ENCODE assay signal across 26 cellular contexts in the genomic region with DNA sequence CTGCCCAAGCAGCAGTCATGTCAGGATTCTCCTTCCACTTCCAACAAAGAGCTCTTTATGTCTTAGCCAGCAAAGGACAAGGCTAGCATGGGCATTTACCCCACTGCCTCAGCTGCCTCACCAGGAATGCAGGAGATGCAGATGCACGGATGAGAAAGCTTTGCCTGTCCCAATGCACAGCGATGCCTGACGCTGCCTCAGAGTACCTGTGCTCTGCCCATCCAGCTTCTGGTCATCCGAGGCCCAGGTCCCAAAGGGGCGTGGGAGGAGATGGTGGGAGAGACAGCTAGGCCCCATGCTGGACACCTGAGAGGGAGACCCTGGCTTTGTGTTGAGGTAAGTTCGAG. TPM values are rescaled to one million over a fixed set of nuclear protein-coding genes. Genes with fewer than 3 reads are reported as not detected.
DNase-seq lines count a peak whose midpoint lies in the region; ATAC-seq and TF ChIP-seq lines count a peak whose summit lies in the region.
"Had no signal": no experiment of that assay in that cellular context is flagged by ENCODE, and none has a peak within 500 bp of the region (broad histone marks: within the 10 kb centered on the region; RNA-seq: fewer than 3 reads in every experiment).

No MANE protein-coding gene starts in this region.

- no peak overlapping the region for H3K27ac Mint-ChIP-seq in osteocyte (ENCODE audit: unreplicated experiment)
- H3K27ac Mint-ChIP-seq in type B pancreatic cell = no peak overlapping the region
- H3K27ac Mint-ChIP-seq: activated CD4-positive, alpha-beta memory T cell treated with anti-CD3 and anti-CD28 coated beads, Interleukin-2, amount 10 ng/mL, durations not matched to agents 7 days and 5 days; activated naive CD4-positive, alpha-beta T cell treated with anti-CD3 and anti-CD28 coated beads, Interleukin-2, amount 50 U/mL, for 24 hours; CD8-positive, alpha-beta memory T cell; naive thymus-derived CD8-positive, alpha-beta T cell; stimulated activated naive B cell treated with anti-CD40 and anti-IgM and Interleukin-4, amounts not matched to agents 10 μg/mL and 1 μg/mL and 100 μg/mL, for 72 hours had no signal

- H3K9me3 Mint-ChIP-seq in osteocyte (ENCODE audit: unreplicated experiment) = no peaks in the 10 kb centered on the region
- peaks cover 5% of the 10 kb centered on the region for H3K9me3 Mint-ChIP-seq in type B pancreatic cell
- H3K9me3 Mint-ChIP-seq: activated CD4-positive, alpha-beta memory T cell treated with anti-CD3 and anti-CD28 coated beads, Interleukin-2, amount 10 ng/mL, durations not matched to agents 7 days and 5 days; activated naive CD4-positive, alpha-beta T cell treated with anti-CD3 and anti-CD28 coated beads, Interleukin-2, amount 50 U/mL, for 24 hours; CD8-positive, alpha-beta memory T cell; naive thymus-derived CD8-positive, alpha-beta T cell; stimulated activated naive B cell treated with anti-CD40 and anti-IgM and Interleukin-4, amounts not matched to agents 10 μg/mL and 1 μg/mL and 100 μg/mL, for 72 hours had no signal

- no peak for ATAC-seq in sciatic nerve
- ATAC-seq: activated CD4-positive, CD25-positive, alpha-beta regulatory T cell treated with anti-CD3 and anti-CD28 coated beads, Interleukin-2, amount 50 U/mL, for 24 hours; gastrocnemius medialis; naive thymus-derived CD8-positive, alpha-beta T cell; stimulated activated naive B cell treated with anti-CD40 and anti-IgM and Interleukin-4, amounts not matched to agents 10 μg/mL and 1 μg/mL and 100 μg/mL, for 72 hours had no signal

- TF ChIP-seq CTCF in osteocyte (IDR thresholded peaks at IDR 0.05) = no peak
- TF ChIP-seq CTCF in type B pancreatic cell (conservative IDR thresholded peaks at IDR 0.05) = no peak
- no peak for TF ChIP-seq CTCF in GM10266 (IDR thresholded peaks at IDR 0.05; ENCODE audit: control insufficient read depth, insufficient read depth, low read depth, missing control alignments)

- H3K36me3 Mint-ChIP-seq in osteocyte (ENCODE audit: unreplicated experiment) = no peaks in the 10 kb centered on the region
- H3K36me3 Mint-ChIP-seq in type B pancreatic cell = no peaks in the 10 kb centered on the region
- H3K36me3 Mint-ChIP-seq: activated naive CD4-positive, alpha-beta T cell treated with anti-CD3 and anti-CD28 coated beads, Interleukin-2, amount 50 U/mL, for 24 hours; CD8-positive, alpha-beta memory T cell; naive thymus-derived CD8-positive, alpha-beta T cell; stimulated activated naive B cell treated with anti-CD40 and anti-IgM and Interleukin-4, amounts not matched to agents 10 μg/mL and 1 μg/mL and 100 μg/mL, for 72 hours had no signal

- intact Hi-C loops in sciatic nerve (cut with DNase I) = no loop called here

- no peaks in the 10 kb centered on the region for H3K4me1 Mint-ChIP-seq in osteocyte (ENCODE audit: unreplicated experiment)
- H3K4me1 Mint-ChIP-seq in type B pancreatic cell (ENCODE audit: unreplicated experiment) = peaks cover 33% of the 10 kb centered on the region
- H3K4me1 Mint-ChIP-seq: activated naive CD4-positive, alpha-beta T cell treated with anti-CD3 and anti-CD28 coated beads, Interleukin-2, amount 50 U/mL, for 24 hours; CD8-positive, alpha-beta memory T cell; naive thymus-derived CD8-positive, alpha-beta T cell; stimulated activated naive B cell treated with anti-CD40 and anti-IgM and Interleukin-4, amounts not matched to agents 10 μg/mL and 1 μg/mL and 100 μg/mL, for 72 hours had no signal

- no peaks in the 10 kb centered on the region for H3K27me3 Mint-ChIP-seq in osteocyte (ENCODE audit: unreplicated experiment)
- no peaks in the 10 kb centered on the region for H3K27me3 Mint-ChIP-seq in type B pancreatic cell
- H3K27me3 Mint-ChIP-seq: activated naive CD4-positive, alpha-beta T cell treated with anti-CD3 and anti-CD28 coated beads, Interleukin-2, amount 50 U/mL, for 24 hours; naive thymus-derived CD8-positive, alpha-beta T cell; stimulated activated naive B cell treated with anti-CD40 and anti-IgM and Interleukin-4, amounts not matched to agents 10 μg/mL and 1 μg/mL and 100 μg/mL, for 72 hours had no signal

- H3K27ac ChIP-seq in angular gyrus (ENCODE audit: low read depth, low read length) = peak overlapping the region; percentile 91
- H3K27ac ChIP-seq: cardiac muscle cell, gastrocnemius medialis, hepatocyte, left ventricle myocardium inferior, ovary, SK-N-MC had no signal

- DNase-seq in Ammon's horn (ENCODE audit: low spot score) = peak; percentile 65
- DNase-seq in foreskin melanocyte = peak; percentile 68
- peak; percentile 57 for DNase-seq in osteocyte (ENCODE audit: extremely low spot score, unreplicated experiment)
- DNase-seq in type B pancreatic cell (ENCODE audit: extremely low spot score, unreplicated experiment) = no peak
- no peak for DNase-seq in sciatic nerve (ENCODE audit: low spot score)
- no peak for DNase-seq in GM10266 (ENCODE audit: extremely low spot score)
- no peak for DNase-seq in NCI-H510A treated with DMSO at 0.1 percent for 48 hours (lab: John Stamatoyannopoulos, UW)
- DNase-seq: activated CD4-positive, alpha-beta memory T cell treated with anti-CD3 and anti-CD28 coated beads, Interleukin-2, amount 10 ng/mL, durations not matched to agents 7 days and 5 days; activated CD8-positive, alpha-beta memory T cell treated with anti-CD3 and anti-CD28 coated beads, Interleukin-2, amount 50 U/mL, for 48 hours; CD8-positive, alpha-beta memory T cell; gastrocnemius medialis; left ventricle myocardium inferior; naive thymus-derived CD8-positive, alpha-beta T cell; NCI-H2029 treated with DMSO at 0.1 percent for 48 hours; NCI-H2227 treated with DMSO at 0.1 percent for 48 hours; NCI-H748 treated with DMSO at 0.1 percent for 48 hours; right cardiac atrium; stimulated activated CD4-positive, alpha-beta T cell treated with anti-CD3 and anti-CD28 coated beads, Interleukin-4, amount 100 ng/mL, for 4 hours; stimulated activated naive B cell treated with anti-CD40 and anti-IgM and Interleukin-4, amounts not matched to agents 10 μg/mL and 1 μg/mL and 100 μg/mL, for 72 hours had no signal

- H3K4me3 Mint-ChIP-seq in osteocyte (ENCODE audit: unreplicated experiment) (no peak overlapping the region), type B pancreatic cell (no peak overlapping the region)
- H3K4me3 Mint-ChIP-seq: activated CD4-positive, alpha-beta memory T cell treated with anti-CD3 and anti-CD28 coated beads, Interleukin-2, amount 10 ng/mL, durations not matched to agents 7 days and 5 days; activated naive CD4-positive, alpha-beta T cell treated with anti-CD3 and anti-CD28 coated beads, Interleukin-2, amount 50 U/mL, for 24 hours; CD8-positive, alpha-beta memory T cell; naive thymus-derived CD8-positive, alpha-beta T cell; stimulated activated naive B cell treated with anti-CD40 and anti-IgM and Interleukin-4, amounts not matched to agents 10 μg/mL and 1 μg/mL and 100 μg/mL, for 72 hours had no signal

RNA-seq across cellular contexts. Expression of a gene that starts 59.0 kb away (rescaled TPM):
- total RNA-seq in osteocyte (154 and 170 TPM in 2 replicates), type B pancreatic cell (ENCODE audit: low replicate concordance) (181 and 202 TPM in 2 replicates), sciatic nerve (142 TPM)

Comparison
In these comparisons a context has a peak if more than half of its experiments do, and no peak if none do; other contexts are left out.
1. DNase-seq: peak in Ammon's horn (single experiment), foreskin melanocyte (single experiment) and osteocyte (single experiment); none in type B pancreatic cell (single experiment), sciatic nerve (single experiment), GM10266 (single experiment) and NCI-H510A treated with DMSO at 0.1 percent for 48 hours (single experiment).